ENCODE assay signal across 13 cellular contexts in genomic region chr3:124832782-124833709, GRCh38. TPM values are rescaled to one million over a fixed set of nuclear protein-coding genes. Genes with fewer than 3 reads are reported as not detected.
DNase-seq lines count a peak whose midpoint lies in the region; TF ChIP-seq lines count a peak whose summit lies in the region.
"Had no signal": no experiment of that assay in that cellular context is flagged by ENCODE, and none has a peak within 500 bp of the region (broad histone marks: within the 10 kb centered on the region; RNA-seq: fewer than 3 reads in every experiment).

No MANE protein-coding gene starts in this region.

- TF ChIP-seq POLR2A in breast epithelium (IDR thresholded peaks at IDR 0.05) (no peak), uterus (IDR thresholded peaks at IDR 0.05) (no peak), testis (IDR thresholded peaks at IDR 0.05) (no peak)

- H3K4me1 ChIP-seq in breast epithelium (peaks cover 11 to 25% of the 10 kb centered on the region in 2 donors), mammary epithelial cell (ENCODE audit: insufficient read depth, low read length) (peaks cover 45% of the 10 kb centered on the region), mesendoderm (ENCODE audit: control insufficient read depth, low read depth, low read length) (peaks cover 39% of the 10 kb centered on the region), uterus (peaks cover 11 to 23% of the 10 kb centered on the region in 2 donors), testis (peaks cover 32% of the 10 kb centered on the region)

- no peak overlapping the region for H3K23ac ChIP-seq in mesendoderm (ENCODE audit: low read length)

- TF ChIP-seq CTCF in breast epithelium (IDR thresholded peaks at IDR 0.05) (no peak), mammary epithelial cell (conservative IDR thresholded peaks at IDR 0.05 in 1 of 2, IDR thresholded peaks at IDR 0.05 in 1 of 2; ENCODE audit: extremely low read depth in 1 of 2, insufficient read depth in 1 of 2, low read depth in 1 of 2, low read length in 2 of 2) (no peak), uterus (IDR thresholded peaks at IDR 0.05) (no peak), testis (IDR thresholded peaks at IDR 0.05) (no peak)

- no peak overlapping the region for H2BK5ac ChIP-seq in mesendoderm (ENCODE audit: low read length)

- H3K9ac ChIP-seq in mammary epithelial cell (ENCODE audit: insufficient read depth, low read length) (no peak overlapping the region), mesendoderm (ENCODE audit: low read length) (no peak overlapping the region)

- H3K4me2 ChIP-seq in mammary epithelial cell (ENCODE audit: insufficient read depth, low read depth, low read length) (no peak overlapping the region), mesendoderm (ENCODE audit: low read length) (no peak overlapping the region)

- no peak overlapping the region for H3K18ac ChIP-seq in mesendoderm (ENCODE audit: low read length)

- dilution Hi-C loops in mammary epithelial cell (cut with HindIII; ENCODE audit: low sequenced_read_pairs): no loop called here

- H3K79me2 ChIP-seq in mammary epithelial cell (ENCODE audit: insufficient read depth, low read length) (peaks cover 66% of the 10 kb centered on the region), mesendoderm (ENCODE audit: control insufficient read depth, insufficient read depth, low read length) (peaks cover 43% of the 10 kb centered on the region)

- H4K8ac ChIP-seq in mesendoderm (ENCODE audit: low read depth, low read length): no peak overlapping the region

- H3K4ac ChIP-seq in mesendoderm (ENCODE audit: low read depth, low read length): no peak overlapping the region

- peaks cover 36% of the 10 kb centered on the region for H3K79me1 ChIP-seq in mesendoderm (ENCODE audit: low read length)

- H3K9me3 ChIP-seq in breast epithelium (no peaks in the 10 kb centered on the region), mammary epithelial cell (replicated peaks; ENCODE audit: insufficient read depth, low read length) (no peaks in the 10 kb centered on the region), uterus (no peaks in the 10 kb centered on the region), testis (no peaks in the 10 kb centered on the region)

- H4K20me1 ChIP-seq in mammary epithelial cell (ENCODE audit: insufficient read depth, low read length): peaks cover 2% of the 10 kb centered on the region

- H2BK15ac ChIP-seq in mesendoderm (replicated peaks; ENCODE audit: low read depth): no peak overlapping the region

- DNase-seq in breast epithelium (ENCODE audit: low spot score in 2 of 2) (no peak), mammary epithelial cell (no peak), dedifferentiated amniotic fluid mesenchymal stem cell (ENCODE audit: extremely low spot score) (peak; percentile 93), mesendoderm (no peak), uterus (no peak), pons (ENCODE audit: low spot score) (no peak), testis (no peak), CD1c-positive myeloid dendritic cell (ENCODE audit: extremely low spot score) (no peak)
- DNase-seq: activated CD4-positive, alpha-beta memory T cell treated with anti-CD3 and anti-CD28 coated beads for 36 hours; central memory CD4-positive, alpha-beta T cell; left cardiac atrium; NCI-H1417 treated with DMSO at 0.1 percent for 48 hours had no signal

- H3K4me3 ChIP-seq in breast epithelium (no peak overlapping the region), mammary epithelial cell (replicated peaks in 1 of 3; ENCODE audit: insufficient read depth in 1 of 3, low read depth in 2 of 3, low read length in 3 of 3) (no peak overlapping the region), mesendoderm (ENCODE audit: low read length) (no peak overlapping the region), uterus (no peak overlapping the region), testis (no peak overlapping the region)
- H3K4me3 ChIP-seq: GM12878 had no signal

- no peak overlapping the region for H2BK120ac ChIP-seq in mesendoderm (ENCODE audit: low read depth, low read length)

- H2AFZ ChIP-seq in mammary epithelial cell (ENCODE audit: low read depth, low read length): no peak overlapping the region

- in situ Hi-C loops in mammary epithelial cell (cut with MboI; ENCODE audit: low sequenced_read_pairs in 2 of 2): no loop called here

- no TSS peak for BruUV-seq in mammary epithelial cell (replicated peaks; lab: Mats Ljungman, UMichigan)

- H3K27me3 ChIP-seq in breast epithelium (no peaks in the 10 kb centered on the region), mammary epithelial cell (ENCODE audit: insufficient read depth, low read length) (no peaks in the 10 kb centered on the region), mesendoderm (ENCODE audit: insufficient read depth, low read length, poor library complexity) (no peaks in the 10 kb centered on the region), uterus (no peaks in the 10 kb centered on the region), testis (no peaks in the 10 kb centered on the region)

- H3K27ac ChIP-seq in breast epithelium (peak overlapping the region; percentile 49 to 76), mammary epithelial cell (ENCODE audit: insufficient read depth, low read depth, low read length) (no peak overlapping the region), mesendoderm (ENCODE audit: low read depth, low read length) (no peak overlapping the region), uterus (peak overlapping the region; percentile 76 to 91), testis (peak overlapping the region in 1 of 2 donors; percentile 16)

- no peaks in the 10 kb centered on the region for H3K36me3 ChIP-seq in breast epithelium
- peaks cover 3% of the 10 kb centered on the region for H3K36me3 ChIP-seq in mammary epithelial cell (ENCODE audit: insufficient read depth, low read length)
- peaks cover 15% of the 10 kb centered on the region for H3K36me3 ChIP-seq in mesendoderm (ENCODE audit: control insufficient read depth, insufficient read depth, low read length)
- H3K36me3 ChIP-seq in uterus: no peaks in the 10 kb centered on the region
- no peaks in the 10 kb centered on the region for H3K36me3 ChIP-seq in testis (ENCODE audit: low read depth, missing control alignments)

- CTCF ChIA-PET in mammary epithelial cell (lab: Charles Lee; ENCODE audit: low non-redundant PET): no interaction called here

- no peak overlapping the region for H2AK5ac ChIP-seq in mesendoderm (ENCODE audit: low read length)

- WGBS in mammary epithelial cell (ENCODE audit: low coverage, missing lambda C conversion rate): 100% methylated on average over 1 of the region's 1 CpG
- no CpG with 5 or more reads among the region's 1 CpG for WGBS in mesendoderm (ENCODE audit: extremely low coverage, insufficient coverage, low lambda C conversion rate)
- WGBS in testis, 2 donors: 63 to 77% methylated on average over 1 of the region's 1 CpG

- no peak overlapping the region for H4K5ac ChIP-seq in mesendoderm (ENCODE audit: low read length)

- intact Hi-C loops in breast epithelium (cut with DNase I; ENCODE audit: low total_unique reads) (no loop called here), mammary epithelial cell (cut with micrococcal nuclease) (no loop called here), uterus (cut with DNase I; ENCODE audit: low total_unique reads) (no loop called here), testis (cut with DNase I; ENCODE audit: low total_unique reads) (no loop called here)

- peak overlapping the region; percentile 1 for H3K56ac ChIP-seq in mesendoderm (ENCODE audit: low read length)

RNA-seq across cellular contexts. Expression of gene ITGB5, which starts 54.1 kb away (rescaled TPM):
- total RNA-seq in breast epithelium: 100 to 1,000 TPM in 2 of 3 donors, 10 to 100 TPM in 1; 80.1 to 286 (median 181) TPM
- total RNA-seq in mammary epithelial cell: 100 to 1,000 TPM; 110 to 172 TPM
- polyA plus RNA-seq in mammary epithelial cell: 206 TPM
- polyA minus RNA-seq in mammary epithelial cell: 641 TPM
- polyA plus RNA-seq in mesendoderm (2013, experiment 1 of 2): 201 TPM
- polyA plus RNA-seq in mesendoderm (2013, experiment 2 of 2): 194 TPM
- total RNA-seq in uterus: 100 to 1,000 TPM in 2 of 4 donors, 10 to 100 TPM in 2; 28.7 to 106 (median 71.6) TPM
- total RNA-seq in testis: 100 to 1,000 TPM in 1 of 2 donors, 10 to 100 TPM in 1; 76.9 to 101 TPM
- 46.0 TPM for polyA plus RNA-seq in testis (ENCODE audit: insufficient read depth, low read depth, low replicate concordance)

Comparison
In these comparisons a context has a peak if more than half of its experiments do, and no peak if none do; other contexts are left out.
1. H3K27ac ChIP-seq: peak in breast epithelium (2 of 2) and uterus (2 of 2); none in mammary epithelial cell (single experiment) and mesendoderm (single experiment).